Comparison of ENCODE assay signal across 16 cellular contexts in genomic region chr1:3105167-3105863, GRCh38. TPM values are rescaled to one million over a fixed set of nuclear protein-coding genes. Genes with fewer than 3 reads are reported as not detected.
DNase-seq lines count a peak whose midpoint lies in the region; ATAC-seq, FAIRE-seq and TF ChIP-seq lines count a peak whose summit lies in the region.
"Had no signal": no experiment of that assay in that cellular context is flagged by ENCODE, and none has a peak within 500 bp of the region (broad histone marks: within the 10 kb centered on the region; RNA-seq: fewer than 3 reads in every experiment).

No MANE protein-coding gene starts in this region.

- peaks cover 26% of the 10 kb centered on the region for H3K27me3 Mint-ChIP-seq in mesothelial cell of epicardium (ENCODE audit: low read depth)
- H3K27me3 Mint-ChIP-seq: activated naive CD8-positive, alpha-beta T cell treated with anti-CD3 and anti-CD28 coated beads, Interleukin-2, amount 10 ng/mL, durations not matched to agents 7 days and 5 days had no signal

- WGBS in H1 (ENCODE audit: extremely low coverage in 1 of 2, insufficient coverage in 1 of 2, insufficient read length in 1 of 2, insufficient replicate concordance in 2 of 2, low coverage in 1 of 2, low lambda C conversion rate in 2 of 2, missing lambda C conversion rate in 1 of 2), 2 experiments, result 30% methylated on average over 23 of the region's 24 CpGs; no CpG with 5 or more reads in 1 of the 2 experiments
- WGBS in transverse colon (ENCODE audit: low coverage in 1 of 2), 2 donors, result 64% methylated on average over 22 of the region's 24 CpGs; no CpG with 5 or more reads in 1 of the 2 donors

- no peaks in the 10 kb centered on the region for H3K27me3 ChIP-seq in NT2/D1 (ENCODE audit: insufficient read depth, insufficient read length)
- peaks cover 0 to 4% (median 1%) of the 10 kb centered on the region in 4 experiments; a peak in 4 of 7 replicates for H3K27me3 ChIP-seq in H1 (replicated peaks in 1 of 4; ENCODE audit: control insufficient read depth in 3 of 4, extremely low read depth in 1 of 4, insufficient read depth in 3 of 4, low read length in 3 of 4)
- H3K27me3 ChIP-seq in transverse colon, result no peaks in the 10 kb centered on the region
- H3K27me3 ChIP-seq: ovary had no signal

- peaks cover 22% of the 10 kb centered on the region for H3K4me1 Mint-ChIP-seq in mesothelial cell of epicardium
- H3K4me1 Mint-ChIP-seq: activated naive CD8-positive, alpha-beta T cell treated with anti-CD3 and anti-CD28 coated beads, Interleukin-2, amount 10 ng/mL, durations not matched to agents 7 days and 5 days had no signal

- H3K27ac Mint-ChIP-seq in mesothelial cell of epicardium, result peak overlapping the region; percentile 6
- H3K27ac Mint-ChIP-seq: activated naive CD8-positive, alpha-beta T cell treated with anti-CD3 and anti-CD28 coated beads, Interleukin-2, amount 10 ng/mL, durations not matched to agents 7 days and 5 days had no signal

- H2AFZ ChIP-seq in H1 (ENCODE audit: low read length), result 0 out of 2 replicates have a peak overlapping the region, but pooled peaks have one; percentile 68

- peak overlapping the region; percentile 86; the same call in 1 of the 2 replicates for H2BK20ac ChIP-seq in H1 (ENCODE audit: low read length)

- H3K18ac ChIP-seq in H1 (ENCODE audit: extremely low read depth, low read length), result peak overlapping the region; percentile 19; the same call in 1 of the 2 replicates

- H3K36me3 Mint-ChIP-seq in mesothelial cell of epicardium, result peaks cover 2% of the 10 kb centered on the region
- H3K36me3 Mint-ChIP-seq: activated naive CD8-positive, alpha-beta T cell treated with anti-CD3 and anti-CD28 coated beads, Interleukin-2, amount 10 ng/mL, durations not matched to agents 7 days and 5 days had no signal

- H3K9me3 ChIP-seq in NT2/D1 (ENCODE audit: insufficient read depth, low read length) (peaks cover 12% of the 10 kb centered on the region; the same call in 1 of the 2 replicates), H1 (ENCODE audit: insufficient read depth in 2 of 2, low read depth in 1 of 2, low read length in 1 of 2) (peaks cover 10% of the 10 kb centered on the region in 2 experiments), transverse colon (no peaks in the 10 kb centered on the region)
- H3K9me3 ChIP-seq: ovary had no signal

- peak; percentile 85 for FAIRE-seq in H1 (lab: Jason Lieb, UNC)
- FAIRE-seq: TTC549 had no signal

- H2BK15ac ChIP-seq in H1 (ENCODE audit: low read length), result peak overlapping the region; percentile 98; the same call in 1 of the 2 replicates

- DNase-seq in AG10803 (ENCODE audit: low read depth) (peak; percentile 39), NT2/D1 (ENCODE audit: low read depth, low spot score) (peak; percentile 72), H1 (ENCODE audit: low read depth in 1 of 2, low spot score in 2 of 2) (peak; percentile 51 to 80), mesothelial cell of epicardium (ENCODE audit: low spot score in 2 of 2, unreplicated experiment in 2 of 2) (peak in 1 of 2 experiments; percentile 59), GM13976 (ENCODE audit: low spot score) (no peak), transverse colon (no peak), DMS 273 (lab: John Stamatoyannopoulos, UW; ENCODE audit: unreplicated experiment) (no peak)
- DNase-seq: activated naive CD8-positive, alpha-beta T cell treated with anti-CD3 and anti-CD28 coated beads, Interleukin-2, amount 10 ng/mL, durations not matched to agents 7 days and 5 days; NCI-H146; NCI-H774; ovary; SIG-M5; stimulated activated CD4-positive, alpha-beta T cell treated with anti-CD3 and anti-CD28 coated beads, Interleukin-2, amount 100 ng/mL, for 24 hours had no signal

- H3K79me2 ChIP-seq in H1 (ENCODE audit: control insufficient read depth in 1 of 2, insufficient read depth in 2 of 2, low read length in 2 of 2), result no peaks in the 10 kb centered on the region

- H2BK12ac ChIP-seq in H1 (ENCODE audit: low read depth, low read length), result peak overlapping the region; percentile 41; the same call in 1 of the 2 replicates

- no peak overlapping the region for H3K4me3 Mint-ChIP-seq in mesothelial cell of epicardium
- H3K4me3 Mint-ChIP-seq: activated naive CD8-positive, alpha-beta T cell treated with anti-CD3 and anti-CD28 coated beads, Interleukin-2, amount 10 ng/mL, durations not matched to agents 7 days and 5 days had no signal

- no peak overlapping the region for H4K5ac ChIP-seq in H1 (ENCODE audit: insufficient read length, low read depth, low read length)

- H3K4me1 ChIP-seq in NT2/D1 (ENCODE audit: insufficient read depth, insufficient read length) (peaks cover 19% of the 10 kb centered on the region), H1 (replicated peaks in 1 of 4; ENCODE audit: control insufficient read depth in 3 of 4, insufficient read depth in 4 of 4, low read length in 3 of 4) (peaks cover 0 to 28% (median 20%) of the 10 kb centered on the region in 4 experiments; a peak in 6 of 7 replicates), transverse colon (no peaks in the 10 kb centered on the region)

- POLR2A ChIA-PET in H1 (lab: Charles Lee; ENCODE audit: partially characterized antibody), result no interaction called here

- in situ Hi-C loops in GM13976 (cut with MboI; ENCODE audit: low sequenced_read_pairs, unreplicated experiment), result no loop called here
- in situ Hi-C loops in transverse colon (cut with MboI; ENCODE audit: low pct_ligation_motif_present in 1 of 4, low pct_unique_long_range_greater_than_20kb in 1 of 4, low sequenced_read_pairs in 3 of 4), result no loop called here

- no peak overlapping the region for H3K4me3 ChIP-seq in AG10803 (ENCODE audit: low read length)
- H3K4me3 ChIP-seq in NT2/D1 (ENCODE audit: insufficient read length, low read depth), result no peak overlapping the region
- no peak overlapping the region for H3K4me3 ChIP-seq in H1 (ENCODE audit: extremely low read depth in 1 of 4, insufficient read depth in 2 of 4, low read depth in 3 of 4, low read length in 4 of 4)
- H3K4me3 ChIP-seq in transverse colon, result no peak overlapping the region
- H3K4me3 ChIP-seq: lung, ovary had no signal

- H3K56ac ChIP-seq in H1 (replicated peaks; ENCODE audit: insufficient read length, low read depth, low read length), result no peak overlapping the region

- H3K23ac ChIP-seq in H1 (ENCODE audit: insufficient read length), result no peak overlapping the region

- H3K36me3 ChIP-seq in NT2/D1 (ENCODE audit: insufficient read depth, insufficient read length, low read length) (no peaks in the 10 kb centered on the region), H1 (ENCODE audit: control insufficient read depth in 2 of 4, insufficient read depth in 4 of 4, low read length in 3 of 4) (no peaks in the 10 kb centered on the region), transverse colon (no peaks in the 10 kb centered on the region)
- H3K36me3 ChIP-seq: ovary had no signal

- H3K9ac ChIP-seq in NT2/D1 (ENCODE audit: insufficient read length, low read depth), result peak overlapping the region; percentile 50
- H3K9ac ChIP-seq in H1 (replicated peaks in 1 of 4; ENCODE audit: extremely low read depth in 1 of 4, low read depth in 3 of 4, low read length in 3 of 4), result no peak overlapping the region

- TF ChIP-seq EP300 in H1 (IDR thresholded peaks at IDR 0.05; ENCODE audit: borderline replicate concordance in 1 of 2, low read depth in 2 of 2, low read length in 2 of 2), result no peak
- TF ChIP-seq EP300 in transverse colon (IDR thresholded peaks at IDR 0.05; ENCODE audit: low read depth), result no peak

- no peaks in the 10 kb centered on the region for H3K79me1 ChIP-seq in H1 (ENCODE audit: low read depth, low read length)

- TF ChIP-seq POLR2A in H1 (IDR thresholded peaks at IDR 0.05; ENCODE audit: control extremely low read depth in 1 of 2, low read depth in 2 of 2, low read length in 2 of 2) (no peak), transverse colon (IDR thresholded peaks at IDR 0.05) (no peak)

- no peak for ATAC-seq in HG03039 (IDR thresholded peaks at IDR 0.05; ENCODE audit: unreplicated experiment)

- H2AK5ac ChIP-seq in H1 (ENCODE audit: low read depth, low read length), result no peak overlapping the region

- no peak for TF ChIP-seq RAD21 in H1 (IDR thresholded peaks at IDR 0.05 in 1 of 2, conservative IDR thresholded peaks at IDR 0.05 in 1 of 2; ENCODE audit: low read depth in 2 of 2, low read length in 2 of 2)

- CTCF ChIA-PET in H1 (lab: Charles Lee; ENCODE audit: partially characterized antibody), result interaction anchor here (0.9 to 1.5 kb wide), 3 partner anchors 13 to 112 kb away, joined by 3 to 8 read pairs (median 3); no protein-coding TSS in a partner anchor

- H3K27ac ChIP-seq in H1 (ENCODE audit: low read depth, low read length), result no peak overlapping the region
- no peak overlapping the region for H3K27ac ChIP-seq in transverse colon
- H3K27ac ChIP-seq: ovary had no signal

- intact Hi-C loops in transverse colon (cut with DNase I; ENCODE audit: low total_unique reads), result no loop called here

- H3K4me2 ChIP-seq in H1 (ENCODE audit: insufficient read depth in 1 of 2, low read depth in 2 of 2, low read length in 2 of 2), result peak overlapping the region in 1 of 2 experiments; percentile 51; a peak in 3 of 4 replicates

- no peak for TF ChIP-seq CTCF in AG10803 (conservative IDR thresholded peaks at IDR 0.05; ENCODE audit: low read length)
- no peak for TF ChIP-seq CTCF in H1 (IDR thresholded peaks at IDR 0.05; ENCODE audit: control extremely low read depth in 1 of 3, insufficient read depth in 1 of 3, low read depth in 1 of 3, low read length in 3 of 3)
- no peak for TF ChIP-seq CTCF in mesothelial cell of epicardium (IDR thresholded peaks at IDR 0.05; ENCODE audit: unreplicated experiment)
- TF ChIP-seq CTCF in GM13976 (IDR thresholded peaks at IDR 0.05; ENCODE audit: borderline replicate concordance, control extremely low read depth, extremely low read depth, insufficient read depth, missing control alignments), result no peak
- no peak for TF ChIP-seq CTCF in transverse colon (IDR thresholded peaks at IDR 0.05)

- H3K23me2 ChIP-seq in H1 (ENCODE audit: low read depth, low read length), result no peaks in the 10 kb centered on the region

- no peak overlapping the region for H3K14ac ChIP-seq in H1 (ENCODE audit: insufficient read length)

- no peak overlapping the region for H2BK5ac ChIP-seq in H1 (ENCODE audit: low read depth, low read length)

- peaks cover 11% of the 10 kb centered on the region for H3K9me3 Mint-ChIP-seq in mesothelial cell of epicardium
- H3K9me3 Mint-ChIP-seq: activated naive CD8-positive, alpha-beta T cell treated with anti-CD3 and anti-CD28 coated beads, Interleukin-2, amount 10 ng/mL, durations not matched to agents 7 days and 5 days had no signal

- H4K8ac ChIP-seq in H1 (ENCODE audit: extremely low read depth, insufficient read depth, low read length), result peak overlapping the region; percentile 53

- no peak overlapping the region for H2BK120ac ChIP-seq in H1 (replicated peaks; ENCODE audit: low read depth, low read length)

- H4K91ac ChIP-seq in H1 (replicated peaks; ENCODE audit: insufficient read length, low read length), result peak overlapping the region; percentile 94

- no peaks in the 10 kb centered on the region for H4K20me1 ChIP-seq in H1 (replicated peaks in 1 of 2; ENCODE audit: control insufficient read depth in 1 of 2, insufficient read depth in 2 of 2, low read length in 2 of 2)

- peak overlapping the region; percentile 60 for H3K4ac ChIP-seq in H1 (replicated peaks; ENCODE audit: insufficient read length, low read depth, low read length)

RNA-seq across cellular contexts. Expression of gene PRDM16, which starts 36.3 kb away (rescaled TPM):
- total RNA-seq in H1 (2021; fragmentation: NEBNext Ultra II Directional; extraction: Animal tissue kit (Norgen Biotek cat#: 25700)), result 0.43 and 0.46 TPM in 2 replicates
- 0.38 and 0.39 TPM in 2 replicates for polyA plus RNA-seq in H1 (2011; rRNA removed)
- polyA plus RNA-seq in H1 (2011; cell fraction: cytosol; rRNA removed), result 0.54 TPM
- 1.1 TPM for polyA plus RNA-seq in H1 (2011; cell fraction: nucleus; rRNA removed)
- 0.25 to 0.69 TPM (median 0.53 TPM) in 4 replicates for polyA plus RNA-seq in H1 (2012, experiment 1 of 2)
- 0.14 TPM for polyA plus RNA-seq in H1 (2012, experiment 2 of 2)
- polyA plus RNA-seq in H1 (2013, experiment 1 of 2), result 0.18 TPM
- polyA plus RNA-seq in H1 (2013, experiment 2 of 2), result 0.26 TPM
- polyA minus RNA-seq in H1 (2011; rRNA and poly(A)+ RNA removed), result 0.13 and 0.24 TPM in 2 replicates
- polyA minus RNA-seq in H1 (2011; cell fraction: cytosol; rRNA and poly(A)+ RNA removed), result 0.15 TPM
- 1.2 TPM for polyA minus RNA-seq in H1 (2011; cell fraction: nucleus; rRNA and poly(A)+ RNA removed)
- total RNA-seq in mesothelial cell of epicardium, result 1.2 to 2.1 TPM (median 1.4 TPM) in 3 replicates
- total RNA-seq in transverse colon, result under 1 TPM in 2 of 4 donors, not detected in 2; 0.41 to 0.95 TPM
- total RNA-seq: activated naive CD8-positive, alpha-beta T cell treated with anti-CD3 and anti-CD28 coated beads, Interleukin-2, amount 10 ng/mL, durations not matched to agents 7 days and 5 days had no signal

Comparison
In these comparisons a context has a peak if more than half of its experiments do, and no peak if none do; other contexts are left out.
1. DNase-seq: peak in AG10803 (single experiment), NT2/D1 (single experiment) and H1 (2 of 2); none in GM13976 (single experiment), transverse colon (single experiment) and DMS 273 (single experiment).